Comparison of ENCODE assay signal across 8 cellular contexts in the genomic region with DNA sequence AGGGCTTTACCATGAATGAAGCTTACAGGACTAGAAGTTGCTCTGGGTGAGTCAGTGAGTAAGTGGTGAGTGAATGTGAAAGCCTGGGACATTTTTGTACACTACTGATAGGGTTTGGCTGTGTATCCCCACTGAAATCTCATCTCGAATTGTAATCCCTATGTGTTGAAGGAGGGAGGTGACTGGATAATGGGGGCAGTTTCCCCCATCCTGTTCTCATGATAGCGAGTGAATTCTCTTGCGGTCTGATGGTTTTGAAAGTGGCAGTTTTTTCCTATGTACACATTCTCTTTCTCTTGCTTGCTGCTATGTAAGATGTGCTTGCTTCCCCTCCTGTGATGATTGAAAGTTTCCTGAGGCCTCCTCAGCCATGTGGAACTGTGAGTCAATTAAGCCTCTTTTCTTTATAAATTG. TPM values are rescaled to one million over a fixed set of nuclear protein-coding genes. Genes with fewer than 3 reads are reported as not detected.
DNase-seq lines count a peak whose midpoint lies in the region; ATAC-seq and TF ChIP-seq lines count a peak whose summit lies in the region.
"Not testable (repeated sequence)": the region's sequence is repeated elsewhere in the genome, so short reads cannot be mapped to it uniquely, and the experiment has no call there.

No MANE protein-coding gene starts in this region.

- not testable (repeated sequence) for H3K9me3 Mint-ChIP-seq in WTC11

- H3K27me3 Mint-ChIP-seq in WTC11 (ENCODE audit: low read depth) = not testable (repeated sequence)

- not testable (repeated sequence) for H3K4me1 Mint-ChIP-seq in WTC11

- not testable (repeated sequence) for H3K4me3 Mint-ChIP-seq in WTC11

- H3K36me3 ChIP-seq in adipocyte (ENCODE audit: control insufficient read depth, insufficient read depth, low read length, severe bottlenecking) = peaks cover 16% of the 10 kb centered on the region
- not testable (repeated sequence) for H3K36me3 ChIP-seq in kidney epithelial cell (ENCODE audit: control insufficient read depth, insufficient read depth, low read length)

- DNase-seq in WTC11 (ENCODE audit: low spot score) = not testable (repeated sequence)
- DNase-seq in adipocyte (ENCODE audit: low read depth) = peak; percentile 30
- peak; percentile 23 for DNase-seq in kidney epithelial cell (ENCODE audit: low read depth)
- peak; percentile 7 for DNase-seq in stimulated activated naive CD8-positive, alpha-beta T cell treated with anti-CD3 and anti-CD28 coated beads, Interleukin-15, Interleukin-2, amounts not matched to agents 100 U/mL and 50 U/mL, for 24 hours

- POLR2A ChIA-PET in WTC11 (lab: Charles Lee) = not testable (repeated sequence)

- not testable (repeated sequence) for H3K9ac ChIP-seq in adipocyte (ENCODE audit: low read length)

- TF ChIP-seq CTCF in WTC11 (IDR thresholded peaks at IDR 0.05); kidney epithelial cell (IDR thresholded peaks at IDR 0.05; ENCODE audit: insufficient read depth, low read length, poor library complexity, severe bottlenecking): not testable (repeated sequence)

- H3K27ac Mint-ChIP-seq in WTC11 = peak overlapping the region; percentile 18

- not testable (repeated sequence) for H3K9me3 ChIP-seq in adipocyte (ENCODE audit: control insufficient read depth, low read length)

- H3K36me3 Mint-ChIP-seq in WTC11 = peaks cover 25% of the 10 kb centered on the region

- CTCF ChIA-PET in WTC11 (lab: Charles Lee) = interaction anchor here (0.6 kb wide), 1 partner anchor 96 kb away, joined by 3 read pairs; no protein-coding TSS in a partner anchor

- not testable (repeated sequence) for H3K4me1 ChIP-seq in adipocyte (ENCODE audit: control insufficient read depth, insufficient read depth, low read length)

- H3K27me3 ChIP-seq in adipocyte (replicated peaks; ENCODE audit: control insufficient read depth, insufficient read depth, low read length); kidney epithelial cell (ENCODE audit: control insufficient read depth, insufficient read depth, low read length): not testable (repeated sequence)

- not testable (repeated sequence) for H3K4me3 ChIP-seq in adipocyte (ENCODE audit: low read length); kidney epithelial cell (ENCODE audit: low read depth, low read length)

- ATAC-seq in GM18502 (IDR thresholded peaks at IDR 0.05; ENCODE audit: poor library complexity, unreplicated experiment) = peak; percentile 90
- peak; percentile 53 for ATAC-seq in GM19467 (IDR thresholded peaks at IDR 0.05; ENCODE audit: unreplicated experiment)
- ATAC-seq in HG02759 (IDR thresholded peaks at IDR 0.05; ENCODE audit: unreplicated experiment) = peak; percentile 91
- peak; percentile 87 for ATAC-seq in HG03378 (IDR thresholded peaks at IDR 0.05; ENCODE audit: unreplicated experiment)
- not testable (repeated sequence) for ATAC-seq in WTC11
- ATAC-seq in stimulated activated naive CD8-positive, alpha-beta T cell treated with anti-CD3 and anti-CD28 coated beads, Interleukin-15, Interleukin-2, amounts not matched to agents 100 U/mL and 50 U/mL, for 24 hours = peak; percentile 94

RNA-seq across cellular contexts. Expression of a gene that starts 47.4 kb away (rescaled TPM):
- total RNA-seq in WTC11 (2021) = 52.7 to 60.3 TPM (median 60.1 TPM) in 3 replicates
- 32.3 and 32.7 TPM in 2 replicates for total RNA-seq in kidney epithelial cell

RNA-seq across cellular contexts. Expression of a gene that starts 55.9 kb away (rescaled TPM):
- 9.4 to 12.9 TPM (median 11.8 TPM) in 3 replicates for total RNA-seq in WTC11 (2021)
- total RNA-seq in kidney epithelial cell = 0.27 and 1.5 TPM in 2 replicates
